In genomic region chr6:24621626-24622360, GRCh38 we compare ENCODE assay signal across 1 cellular context.
TF ChIP-seq lines count a peak whose summit lies in the region.

No MANE protein-coding gene starts in this region.

TF ChIP-seq in HepG2, 621 proteins besides CTCF, POLR2A, EP300 and RAD21:
- no peak for TF ChIP-seq ZNF251 (CRISPR knock-in tag; IDR thresholded peaks at IDR 0.05)
- TF ChIP-seq ZNF605 (CRISPR knock-in tag; IDR thresholded peaks at IDR 0.05) = no peak
- TF ChIP-seq NFYC (CRISPR knock-in tag; IDR thresholded peaks at IDR 0.05) = no peak
- no peak for TF ChIP-seq ZNF577 (CRISPR knock-in tag; IDR thresholded peaks at IDR 0.05; ENCODE audit: borderline replicate concordance, low read depth)
- no peak for TF ChIP-seq ZBTB21 (CRISPR knock-in tag; IDR thresholded peaks at IDR 0.05)
- TF ChIP-seq PHB2 (IDR thresholded peaks at IDR 0.05; ENCODE audit: partially characterized antibody) = no peak
- no peak for TF ChIP-seq ZSCAN30 (CRISPR knock-in tag; IDR thresholded peaks at IDR 0.05)
- TF ChIP-seq SIN3B (IDR thresholded peaks at IDR 0.05; ENCODE audit: low read length) = no peak
- TF ChIP-seq PPARG (CRISPR knock-in tag; conservative IDR thresholded peaks at IDR 0.05) = no peak
- no peak for TF ChIP-seq TAF1 (CRISPR knock-in tag; IDR thresholded peaks at IDR 0.05)
- TF ChIP-seq SOX5 (CRISPR knock-in tag; IDR thresholded peaks at IDR 0.05; ENCODE audit: borderline replicate concordance) = no peak
- no peak for TF ChIP-seq MTA3 (CRISPR knock-in tag; IDR thresholded peaks at IDR 0.05)
- no peak for TF ChIP-seq ZNF75D (CRISPR knock-in tag; IDR thresholded peaks at IDR 0.05; ENCODE audit: borderline replicate concordance)
- TF ChIP-seq ZNF619 (CRISPR knock-in tag; IDR thresholded peaks at IDR 0.05) = no peak
- no peak for TF ChIP-seq JUNB (CRISPR knock-in tag; IDR thresholded peaks at IDR 0.05; ENCODE audit: borderline replicate concordance)
- no peak for TF ChIP-seq GTF3A (CRISPR knock-in tag; conservative IDR thresholded peaks at IDR 0.05)
- no peak for TF ChIP-seq ZBTB44 (CRISPR knock-in tag; IDR thresholded peaks at IDR 0.05)
